ENCODE assay signal across 13 cellular contexts in the genomic region with DNA sequence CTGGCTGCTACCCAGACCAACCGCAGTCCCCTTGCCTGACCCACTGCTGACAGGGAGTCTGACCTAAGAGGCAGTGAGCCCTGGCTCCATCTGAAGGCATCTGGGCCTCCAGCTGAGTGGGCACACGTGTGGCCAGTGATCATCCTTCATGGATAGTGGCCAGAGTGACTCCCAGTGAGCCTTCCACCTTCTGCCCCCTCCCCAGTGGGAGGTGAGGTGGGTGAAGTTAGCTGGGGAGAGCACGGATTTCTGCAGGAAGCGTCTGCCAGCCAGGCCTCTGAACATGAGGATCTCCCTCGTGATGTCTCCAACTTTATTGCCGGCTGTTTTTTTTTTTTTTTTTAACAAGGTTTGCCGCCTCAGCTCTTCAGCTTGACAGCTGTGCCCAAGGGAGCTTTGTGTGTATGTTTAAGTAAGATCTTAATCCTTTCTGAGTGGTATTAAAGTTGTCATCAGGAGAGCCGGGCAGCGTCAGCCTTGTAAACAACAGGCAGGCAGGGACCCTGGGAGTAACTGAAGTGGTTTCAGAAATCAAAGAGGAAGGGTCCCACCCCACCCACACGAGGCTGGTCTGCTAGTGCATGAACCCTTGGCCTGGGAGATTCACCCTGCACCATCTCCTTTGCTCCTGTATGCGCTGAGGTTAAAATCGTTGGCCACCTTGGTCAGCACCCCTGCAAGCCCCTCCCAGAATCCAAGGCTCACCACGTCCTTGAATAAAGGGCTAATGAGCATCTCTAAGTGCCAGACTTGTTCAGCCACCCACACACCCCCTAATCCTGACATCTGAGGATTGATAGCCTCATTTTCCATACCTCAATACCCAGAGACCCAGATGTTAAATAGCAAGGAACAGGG. TPM values are rescaled to one million over a fixed set of nuclear protein-coding genes. Genes with fewer than 3 reads are reported as not detected.
A peak's percentile ranks its signal among the peaks of the same experiment; 100 is the strongest.
DNase-seq lines count a peak whose midpoint lies in the region; ATAC-seq, FAIRE-seq and TF ChIP-seq lines count a peak whose summit lies in the region.
"Had no signal": no experiment of that assay in that cellular context is flagged by ENCODE, and none has a peak within 500 bp of the region (broad histone marks: within the 10 kb centered on the region; RNA-seq: fewer than 3 reads in every experiment).

No MANE protein-coding gene starts in this region.

- no peaks in the 10 kb centered on the region for H3K36me3 ChIP-seq in spleen

- intact Hi-C loops in sciatic nerve (cut with DNase I), result no loop called here
- intact Hi-C loops in spleen (cut with DNase I; ENCODE audit: low total_unique reads), result no loop called here

- TF ChIP-seq POLR2A in spleen (IDR thresholded peaks at IDR 0.05), result no peak

- H3K4me1 ChIP-seq in spleen, result no peaks in the 10 kb centered on the region

- DNase-seq in NCI-H2227 (lab: John Stamatoyannopoulos, UW; ENCODE audit: unreplicated experiment), result peak; percentile 40
- no peak for DNase-seq in NCI-H2227 treated with DMSO at 0.1 percent for 48 hours (lab: John Stamatoyannopoulos, UW)
- DNase-seq in NCI-H345 (lab: John Stamatoyannopoulos, UW), result peak; percentile 47
- DNase-seq in sciatic nerve (ENCODE audit: low spot score), result no peak
- no peak for DNase-seq in spleen
- DNase-seq in putamen (ENCODE audit: low spot score), result no peak
- no peak for DNase-seq in HTR-8/SVneo (ENCODE audit: insufficient read length, low spot score)
- DNase-seq: activated gamma-delta T cell, body of pancreas, H9, NCI-H748 treated with DMSO at 0.1 percent for 48 hours, Right ventricle myocardium superior had no signal

- 58 to 74% (median 73%) methylated on average over 11 to 13 of the region's 13 CpGs for WGBS in spleen, 5 donors

- no peak overlapping the region for H3K4me3 ChIP-seq in spleen
- H3K4me3 ChIP-seq: body of pancreas had no signal

- no peak for FAIRE-seq in HTR-8/SVneo (lab: Jason Lieb, UNC)

- ATAC-seq in esophagus mucosa, result peak; percentile 45
- peak; percentile 32 for ATAC-seq in sciatic nerve
- ATAC-seq: body of pancreas had no signal

- no peak for TF ChIP-seq CTCF in spleen (IDR thresholded peaks at IDR 0.05 in 8 of 11, conservative IDR thresholded peaks at IDR 0.05 in 3 of 11)

- H3K9me3 ChIP-seq in spleen, result no peaks in the 10 kb centered on the region
- H3K9me3 ChIP-seq: body of pancreas had no signal

- H3K27ac ChIP-seq in spleen, result no peak overlapping the region
- H3K27ac ChIP-seq: body of pancreas had no signal

- no peaks in the 10 kb centered on the region for H3K27me3 ChIP-seq in spleen (replicated peaks in 1 of 7)
- H3K27me3 ChIP-seq: body of pancreas had no signal

RNA-seq across cellular contexts. Expression of a gene that starts 33.3 kb away (rescaled TPM):
- total RNA-seq in esophagus mucosa, result 0.08 TPM
- total RNA-seq in sciatic nerve, result 1.1 TPM
- under 1 TPM in 5 of 7 donors, not detected in 2; 0.07 to 0.72 (median 0.32) TPM for total RNA-seq in spleen
- under 1 TPM in 2 of 3 donors, not detected in 1; 0.06 TPM for polyA plus RNA-seq in spleen

RNA-seq across cellular contexts. Expression of a gene that starts 43.0 kb away (rescaled TPM):
- 11.6 TPM for total RNA-seq in esophagus mucosa
- 12.1 TPM for total RNA-seq in sciatic nerve
- total RNA-seq in spleen, result 10 to 100 TPM in 6 of 7 donors, 1 to 10 TPM in 1; 9.3 to 18.1 (median 14.4) TPM
- 10 to 100 TPM; 13.1 to 25.8 (median 17.9) TPM for polyA plus RNA-seq in spleen

RNA-seq across cellular contexts. Expression of a gene that starts 51.0 kb away (rescaled TPM):
- total RNA-seq in esophagus mucosa, result 131 TPM
- total RNA-seq in sciatic nerve, result 169 TPM
- total RNA-seq in spleen, result 100 to 1,000 TPM; 187 to 300 (median 215) TPM
- 10 to 100 TPM; 38.9 to 58.0 (median 48.8) TPM for polyA plus RNA-seq in spleen

Comparison
In these comparisons a context has a peak if more than half of its experiments do, and no peak if none do; other contexts are left out.
1. DNase-seq: peak in NCI-H2227 (single experiment) and NCI-H345 (single experiment); none in NCI-H2227 treated with DMSO at 0.1 percent for 48 hours (single experiment), sciatic nerve (single experiment), spleen (single experiment), putamen (single experiment) and HTR-8/SVneo (single experiment).